In genomic region chr11:117816151-117816741, GRCh38 we compare ENCODE assay signal across 1 cellular context.
A peak's percentile ranks its signal among the peaks of the same experiment; 100 is the strongest.
TF ChIP-seq lines count a peak whose summit lies in the region.

No MANE protein-coding gene starts in this region.

TF ChIP-seq in HepG2, 621 proteins besides CTCF, POLR2A, EP300 and RAD21 (continued from another document and continues in another):
- TF ChIP-seq TIGD3 (CRISPR knock-in tag; IDR thresholded peaks at IDR 0.05; ENCODE audit: borderline replicate concordance) = no peak
- no peak for TF ChIP-seq FOSL1 (CRISPR knock-in tag; IDR thresholded peaks at IDR 0.05; ENCODE audit: borderline replicate concordance)
- no peak for TF ChIP-seq ZHX1 (CRISPR knock-in tag; IDR thresholded peaks at IDR 0.05; ENCODE audit: low read depth)
- TF ChIP-seq ZNF546 (CRISPR knock-in tag; conservative IDR thresholded peaks at IDR 0.05) = no peak
- TF ChIP-seq MAFF (IDR thresholded peaks at IDR 0.05; ENCODE audit: low read depth, low read length) = no peak
- TF ChIP-seq GPN1 (CRISPR knock-in tag; IDR thresholded peaks at IDR 0.05; ENCODE audit: borderline replicate concordance) = no peak
- TF ChIP-seq NRL (CRISPR knock-in tag; IDR thresholded peaks at IDR 0.05; ENCODE audit: borderline replicate concordance) = no peak
- no peak for TF ChIP-seq FOXO4 (CRISPR knock-in tag; conservative IDR thresholded peaks at IDR 0.05)
- TF ChIP-seq, protein P1, sequence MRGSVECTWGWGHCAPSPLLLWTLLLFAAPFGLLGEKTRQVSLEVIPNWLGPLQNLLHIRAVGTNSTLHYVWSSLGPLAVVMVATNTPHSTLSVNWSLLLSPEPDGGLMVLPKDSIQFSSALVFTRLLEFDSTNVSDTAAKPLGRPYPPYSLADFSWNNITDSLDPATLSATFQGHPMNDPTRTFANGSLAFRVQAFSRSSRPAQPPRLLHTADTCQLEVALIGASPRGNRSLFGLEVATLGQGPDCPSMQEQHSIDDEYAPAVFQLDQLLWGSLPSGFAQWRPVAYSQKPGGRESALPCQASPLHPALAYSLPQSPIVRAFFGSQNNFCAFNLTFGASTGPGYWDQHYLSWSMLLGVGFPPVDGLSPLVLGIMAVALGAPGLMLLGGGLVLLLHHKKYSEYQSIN (CRISPR knock-in tag; IDR thresholded peaks at IDR 0.05; ENCODE audit: borderline replicate concordance) = no peak
- TF ChIP-seq ZNF367 (CRISPR knock-in tag; IDR thresholded peaks at IDR 0.05; ENCODE audit: borderline replicate concordance) = no peak
- no peak for TF ChIP-seq CBX5 (CRISPR knock-in tag; IDR thresholded peaks at IDR 0.05; ENCODE audit: borderline replicate concordance)
- TF ChIP-seq PITX1 (CRISPR knock-in tag; IDR thresholded peaks at IDR 0.05) = peak; percentile 64
- TF ChIP-seq KDM2A (CRISPR knock-in tag; IDR thresholded peaks at IDR 0.05; ENCODE audit: borderline replicate concordance, low read depth) = peak; percentile 45; the same call in 1 of the 2 replicates
- TF ChIP-seq ATAD3A (CRISPR knock-in tag; IDR thresholded peaks at IDR 0.05) = no peak
- TF ChIP-seq, protein P2, sequence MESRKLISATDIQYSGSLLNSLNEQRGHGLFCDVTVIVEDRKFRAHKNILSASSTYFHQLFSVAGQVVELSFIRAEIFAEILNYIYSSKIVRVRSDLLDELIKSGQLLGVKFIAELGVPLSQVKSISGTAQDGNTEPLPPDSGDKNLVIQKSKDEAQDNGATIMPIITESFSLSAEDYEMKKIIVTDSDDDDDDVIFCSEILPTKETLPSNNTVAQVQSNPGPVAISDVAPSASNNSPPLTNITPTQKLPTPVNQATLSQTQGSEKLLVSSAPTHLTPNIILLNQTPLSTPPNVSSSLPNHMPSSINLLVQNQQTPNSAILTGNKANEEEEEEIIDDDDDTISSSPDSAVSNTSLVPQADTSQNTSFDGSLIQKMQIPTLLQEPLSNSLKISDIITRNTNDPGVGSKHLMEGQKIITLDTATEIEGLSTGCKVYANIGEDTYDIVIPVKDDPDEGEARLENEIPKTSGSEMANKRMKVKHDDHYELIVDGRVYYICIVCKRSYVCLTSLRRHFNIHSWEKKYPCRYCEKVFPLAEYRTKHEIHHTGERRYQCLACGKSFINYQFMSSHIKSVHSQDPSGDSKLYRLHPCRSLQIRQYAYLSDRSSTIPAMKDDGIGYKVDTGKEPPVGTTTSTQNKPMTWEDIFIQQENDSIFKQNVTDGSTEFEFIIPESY (CRISPR knock-in tag; IDR thresholded peaks at IDR 0.05) = no peak
- TF ChIP-seq TCF7L2 (IDR thresholded peaks at IDR 0.05; ENCODE audit: low read depth, low read length) = no peak
- no peak for TF ChIP-seq NAIF1 (CRISPR knock-in tag; IDR thresholded peaks at IDR 0.05; ENCODE audit: borderline replicate concordance)
- no peak for TF ChIP-seq TCF12 (IDR thresholded peaks at IDR 0.05)
- TF ChIP-seq TCF12 (CRISPR knock-in tag; IDR thresholded peaks at IDR 0.05) = no peak
- TF ChIP-seq, protein P3, sequence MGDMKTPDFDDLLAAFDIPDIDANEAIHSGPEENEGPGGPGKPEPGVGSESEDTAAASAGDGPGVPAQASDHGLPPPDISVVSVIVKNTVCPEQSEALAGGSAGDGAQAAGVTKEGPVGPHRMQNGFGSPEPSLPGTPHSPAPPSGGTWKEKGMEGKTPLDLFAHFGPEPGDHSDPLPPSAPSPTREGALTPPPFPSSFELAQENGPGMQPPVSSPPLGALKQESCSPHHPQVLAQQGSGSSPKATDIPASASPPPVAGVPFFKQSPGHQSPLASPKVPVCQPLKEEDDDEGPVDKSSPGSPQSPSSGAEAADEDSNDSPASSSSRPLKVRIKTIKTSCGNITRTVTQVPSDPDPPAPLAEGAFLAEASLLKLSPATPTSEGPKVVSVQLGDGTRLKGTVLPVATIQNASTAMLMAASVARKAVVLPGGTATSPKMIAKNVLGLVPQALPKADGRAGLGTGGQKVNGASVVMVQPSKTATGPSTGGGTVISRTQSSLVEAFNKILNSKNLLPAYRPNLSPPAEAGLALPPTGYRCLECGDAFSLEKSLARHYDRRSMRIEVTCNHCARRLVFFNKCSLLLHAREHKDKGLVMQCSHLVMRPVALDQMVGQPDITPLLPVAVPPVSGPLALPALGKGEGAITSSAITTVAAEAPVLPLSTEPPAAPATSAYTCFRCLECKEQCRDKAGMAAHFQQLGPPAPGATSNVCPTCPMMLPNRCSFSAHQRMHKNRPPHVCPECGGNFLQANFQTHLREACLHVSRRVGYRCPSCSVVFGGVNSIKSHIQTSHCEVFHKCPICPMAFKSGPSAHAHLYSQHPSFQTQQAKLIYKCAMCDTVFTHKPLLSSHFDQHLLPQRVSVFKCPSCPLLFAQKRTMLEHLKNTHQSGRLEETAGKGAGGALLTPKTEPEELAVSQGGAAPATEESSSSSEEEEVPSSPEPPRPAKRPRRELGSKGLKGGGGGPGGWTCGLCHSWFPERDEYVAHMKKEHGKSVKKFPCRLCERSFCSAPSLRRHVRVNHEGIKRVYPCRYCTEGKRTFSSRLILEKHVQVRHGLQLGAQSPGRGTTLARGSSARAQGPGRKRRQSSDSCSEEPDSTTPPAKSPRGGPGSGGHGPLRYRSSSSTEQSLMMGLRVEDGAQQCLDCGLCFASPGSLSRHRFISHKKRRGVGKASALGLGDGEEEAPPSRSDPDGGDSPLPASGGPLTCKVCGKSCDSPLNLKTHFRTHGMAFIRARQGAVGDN (CRISPR knock-in tag; IDR thresholded peaks at IDR 0.05) = peak; percentile 75
- no peak for TF ChIP-seq ZIK1 (CRISPR knock-in tag; IDR thresholded peaks at IDR 0.05; ENCODE audit: borderline replicate concordance, low read depth)
- TF ChIP-seq TBL1XR1 (IDR thresholded peaks at IDR 0.05; ENCODE audit: borderline replicate concordance, low read length, partially characterized antibody) = no peak
- TF ChIP-seq LCORL (IDR thresholded peaks at IDR 0.05) = no peak
- TF ChIP-seq LCORL (CRISPR knock-in tag; IDR thresholded peaks at IDR 0.05) = peak; percentile 47; the same call in 1 of the 2 replicates
- no peak for TF ChIP-seq ZBTB26 (CRISPR knock-in tag; IDR thresholded peaks at IDR 0.05; ENCODE audit: borderline replicate concordance)
- no peak for TF ChIP-seq ISX (CRISPR knock-in tag; conservative IDR thresholded peaks at IDR 0.05)
- TF ChIP-seq ZNF672 (CRISPR knock-in tag; IDR thresholded peaks at IDR 0.05) = no peak
- no peak for TF ChIP-seq BCL6 (CRISPR knock-in tag; IDR thresholded peaks at IDR 0.05)
- TF ChIP-seq IRF9 (CRISPR knock-in tag; IDR thresholded peaks at IDR 0.05; ENCODE audit: borderline replicate concordance) = 0 out of 2 replicates have a peak, but pooled peaks have one; percentile 20
- no peak for TF ChIP-seq PHF8 (CRISPR knock-in tag; IDR thresholded peaks at IDR 0.05)
- TF ChIP-seq JDP2 (CRISPR knock-in tag; IDR thresholded peaks at IDR 0.05; ENCODE audit: borderline replicate concordance) = no peak
- no peak for TF ChIP-seq RAD51 (IDR thresholded peaks at IDR 0.05; ENCODE audit: borderline replicate concordance)
- TF ChIP-seq EEA1 (CRISPR knock-in tag; IDR thresholded peaks at IDR 0.05; ENCODE audit: borderline replicate concordance) = no peak
- no peak for TF ChIP-seq PRMT3 (CRISPR knock-in tag; IDR thresholded peaks at IDR 0.05; ENCODE audit: borderline replicate concordance, low read depth)
- no peak for TF ChIP-seq MAZ (IDR thresholded peaks at IDR 0.05; ENCODE audit: borderline replicate concordance, low read depth, low read length)
- TF ChIP-seq MAZ (CRISPR knock-in tag; IDR thresholded peaks at IDR 0.05; ENCODE audit: low read depth) = no peak
- 0 out of 2 replicates have a peak, but pooled peaks have one; percentile 34 for TF ChIP-seq ZNF343 (CRISPR knock-in tag; IDR thresholded peaks at IDR 0.05)
- TF ChIP-seq CBX1 (IDR thresholded peaks at IDR 0.05; ENCODE audit: low read depth) = no peak
- TF ChIP-seq NPAS2 (CRISPR knock-in tag; IDR thresholded peaks at IDR 0.05; ENCODE audit: borderline replicate concordance) = no peak
- TF ChIP-seq, protein P4, sequence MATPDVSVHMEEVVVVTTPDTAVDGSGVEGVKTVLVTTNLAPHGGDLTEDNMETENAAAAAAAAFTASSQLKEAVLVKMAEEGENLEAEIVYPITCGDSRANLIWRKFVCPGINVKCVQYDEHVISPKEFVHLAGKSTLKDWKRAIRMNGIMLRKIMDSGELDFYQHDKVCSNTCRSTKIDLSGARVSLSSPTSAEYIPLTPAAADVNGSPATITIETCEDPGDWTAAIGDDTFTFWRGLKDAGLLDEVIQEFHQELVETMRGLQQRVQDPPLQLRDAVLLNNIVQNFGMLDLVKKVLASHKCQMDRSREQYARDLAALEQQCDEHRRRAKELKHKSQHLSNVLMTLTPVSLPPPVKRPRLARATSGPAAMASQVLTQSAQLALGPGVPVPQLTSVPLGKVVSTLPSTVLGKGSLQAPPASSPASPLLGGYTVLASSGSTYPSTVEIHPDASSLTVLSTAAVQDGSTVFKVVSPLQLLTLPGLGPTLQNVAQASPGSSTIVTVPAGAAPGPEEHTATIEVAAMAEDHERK (CRISPR knock-in tag; IDR thresholded peaks at IDR 0.05; ENCODE audit: low read depth) = no peak
- no peak for TF ChIP-seq ZNF24 (IDR thresholded peaks at IDR 0.05)
- TF ChIP-seq CEBPZ (IDR thresholded peaks at IDR 0.05; ENCODE audit: low read length) = no peak
